In the genomic region with DNA sequence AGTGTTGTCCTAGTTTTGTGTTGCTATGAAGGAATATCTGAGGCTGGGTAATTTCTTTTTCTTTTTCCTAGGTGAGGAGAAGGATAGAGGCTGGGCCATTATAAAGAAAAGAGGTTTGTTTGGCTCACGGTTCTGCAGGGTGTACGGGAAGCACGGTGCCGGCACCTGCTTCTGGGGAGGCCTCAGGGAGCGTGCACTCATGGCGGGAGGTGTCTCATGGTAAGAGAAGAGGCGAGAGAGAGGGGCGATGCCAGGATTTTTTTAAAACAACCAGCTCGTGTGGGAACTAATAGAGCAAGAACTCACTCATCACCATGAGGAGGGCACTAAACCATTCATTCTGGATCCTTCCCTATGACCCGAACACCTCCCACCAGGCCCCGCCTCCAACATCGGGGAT, we compare ENCODE assay signal across 19 cellular contexts. TPM values are rescaled to one million over a fixed set of nuclear protein-coding genes. Genes with fewer than 3 reads are reported as not detected.
DNase-seq lines count a peak whose midpoint lies in the region; ATAC-seq and TF ChIP-seq lines count a peak whose summit lies in the region.
"Had no signal": no experiment of that assay in that cellular context is flagged by ENCODE, and none has a peak within 500 bp of the region (broad histone marks: within the 10 kb centered on the region; RNA-seq: fewer than 3 reads in every experiment).

No MANE protein-coding gene starts in this region.

- H3K36me3 ChIP-seq in right atrium auricular region: no peaks in the 10 kb centered on the region
- no peaks in the 10 kb centered on the region for H3K36me3 ChIP-seq in upper lobe of right lung

- H3K27me3 ChIP-seq in right atrium auricular region (no peaks in the 10 kb centered on the region), upper lobe of right lung (peaks cover 9% of the 10 kb centered on the region)

- ATAC-seq in T-helper 17 cell (no peak), upper lobe of right lung (no peak)
- no peak for ATAC-seq in activated CD8-positive, alpha-beta T cell treated with anti-CD3 and anti-CD28 coated beads for 36 hours

- peaks cover 2% of the 10 kb centered on the region for H3K36me3 Mint-ChIP-seq in T-helper 17 cell (ENCODE audit: low read depth)
- H3K36me3 Mint-ChIP-seq in activated CD8-positive, alpha-beta T cell treated with anti-CD3 and anti-CD28 coated beads for 36 hours (ENCODE audit: low read depth): no peaks in the 10 kb centered on the region
- H3K36me3 Mint-ChIP-seq: CD8-positive, alpha-beta memory T cell had no signal

- peak overlapping the region; percentile 25 for H3K4me3 Mint-ChIP-seq in T-helper 17 cell
- no peak overlapping the region for H3K4me3 Mint-ChIP-seq in activated CD8-positive, alpha-beta T cell treated with anti-CD3 and anti-CD28 coated beads for 36 hours
- H3K4me3 Mint-ChIP-seq: HFFc6 had no signal

- H3K9me3 Mint-ChIP-seq in activated CD8-positive, alpha-beta T cell treated with anti-CD3 and anti-CD28 coated beads for 36 hours: no peaks in the 10 kb centered on the region
- H3K9me3 Mint-ChIP-seq: CD8-positive, alpha-beta memory T cell; HFFc6 had no signal

- peak; percentile 22 for DNase-seq in cardiac septum (ENCODE audit: low spot score)
- no peak for DNase-seq in right atrium auricular region (ENCODE audit: low spot score)
- no peak for DNase-seq in T-helper 17 cell
- peak; percentile 57 for DNase-seq in mesenteric fat pad (ENCODE audit: low spot score)
- peak; percentile 23 for DNase-seq in upper lobe of right lung
- DNase-seq in DMS53 treated with DMSO at 0.1 percent for 48 hours (lab: John Stamatoyannopoulos, UW; ENCODE audit: unreplicated experiment): no peak
- DNase-seq in activated CD8-positive, alpha-beta T cell treated with anti-CD3 and anti-CD28 coated beads for 36 hours: no peak
- DNase-seq: ACHN; CD8-positive, alpha-beta memory T cell; EL; HFFc6; KBM-7; NCI-H1092; NCI-H1694; NCI-H2107; NCI-H226; NCI-H526 treated with DMSO at 0.1 percent for 48 hours had no signal

- H3K4me1 Mint-ChIP-seq in T-helper 17 cell: peaks cover 7% of the 10 kb centered on the region
- H3K4me1 Mint-ChIP-seq in activated CD8-positive, alpha-beta T cell treated with anti-CD3 and anti-CD28 coated beads for 36 hours (ENCODE audit: low read depth): peaks cover 9% of the 10 kb centered on the region

- H3K27ac ChIP-seq in right atrium auricular region (no peak overlapping the region), upper lobe of right lung (no peak overlapping the region)
- H3K27ac ChIP-seq: HL-60 had no signal

- POLR2A ChIA-PET in activated CD8-positive, alpha-beta T cell treated with anti-CD3 and anti-CD28 coated beads for 36 hours (lab: Charles Lee): no interaction called here

- CTCF ChIA-PET in activated CD8-positive, alpha-beta T cell treated with anti-CD3 and anti-CD28 coated beads for 36 hours (lab: Charles Lee): interaction anchor here (1.0 to 4.2 kb wide), 11 partner anchors 9 to 336 kb away, joined by 3 to 61 read pairs (median 6); partner anchors contain the start of genes LKAAEAR1, OPRL1 and RGS19

- no peak overlapping the region for H3K27ac Mint-ChIP-seq in T-helper 17 cell
- no peak overlapping the region for H3K27ac Mint-ChIP-seq in activated CD8-positive, alpha-beta T cell treated with anti-CD3 and anti-CD28 coated beads for 36 hours
- H3K27ac Mint-ChIP-seq: HFFc6 had no signal

- intact Hi-C loops in cardiac septum (cut with DNase I): loop anchor here (5.0 kb wide), 1 partner anchor 584 kb away; the partner anchor contains the start of gene PTK6
- intact Hi-C loops in upper lobe of right lung (cut with DNase I): no loop called here
- intact Hi-C loops in activated CD8-positive, alpha-beta T cell treated with anti-CD3 and anti-CD28 coated beads for 36 hours (cut with micrococcal nuclease): loop anchor here (5.0 kb wide), 1 partner anchor 39 kb away; the partner anchor contains the start of genes LKAAEAR1 and OPRL1

- H3K4me3 ChIP-seq in right atrium auricular region: no peak overlapping the region
- H3K4me3 ChIP-seq in upper lobe of right lung: no peak overlapping the region

- TF ChIP-seq CTCF in right atrium auricular region (IDR thresholded peaks at IDR 0.05) (no peak), upper lobe of right lung (IDR thresholded peaks at IDR 0.05) (no peak)
- no peak for TF ChIP-seq CTCF in activated CD8-positive, alpha-beta T cell treated with anti-CD3 and anti-CD28 coated beads for 36 hours (IDR thresholded peaks at IDR 0.05)

- H3K27me3 Mint-ChIP-seq in T-helper 17 cell: peaks cover 11% of the 10 kb centered on the region
- H3K27me3 Mint-ChIP-seq in activated CD8-positive, alpha-beta T cell treated with anti-CD3 and anti-CD28 coated beads for 36 hours: peaks cover 7% of the 10 kb centered on the region

- H3K9me3 ChIP-seq in right atrium auricular region (no peaks in the 10 kb centered on the region), T-helper 17 cell (ENCODE audit: control insufficient read depth, low read length, poor library complexity, severe bottlenecking) (no peaks in the 10 kb centered on the region), upper lobe of right lung (no peaks in the 10 kb centered on the region)

- H3K4me1 ChIP-seq in right atrium auricular region (peaks cover 0 to 8% of the 10 kb centered on the region in 2 donors), upper lobe of right lung (no peaks in the 10 kb centered on the region)

RNA-seq across cellular contexts. Expression of gene NPBWR2, which starts 14.2 kb away (rescaled TPM):
- not detected for total RNA-seq in cardiac septum
- not detected for total RNA-seq in right atrium auricular region
- total RNA-seq in T-helper 17 cell: not detected
- total RNA-seq in mesenteric fat pad: not detected
- total RNA-seq in upper lobe of right lung: not detected
- total RNA-seq in activated CD8-positive, alpha-beta T cell treated with anti-CD3 and anti-CD28 coated beads for 36 hours: not detected
- total RNA-seq: CD8-positive, alpha-beta memory T cell; H1; HFFc6 had no signal

RNA-seq across cellular contexts. Expression of gene LKAAEAR1, which starts 37.4 kb away (rescaled TPM):
- total RNA-seq in cardiac septum: not detected
- total RNA-seq in right atrium auricular region: not detected
- total RNA-seq in T-helper 17 cell: not detected
- total RNA-seq in mesenteric fat pad: not detected
- total RNA-seq in upper lobe of right lung: not detected
- total RNA-seq in activated CD8-positive, alpha-beta T cell treated with anti-CD3 and anti-CD28 coated beads for 36 hours: under 1 TPM; 0.43 TPM
- total RNA-seq: HFFc6 had no signal

RNA-seq across cellular contexts. Expression of gene OPRL1, which starts 41.7 kb away (rescaled TPM):
- total RNA-seq in cardiac septum (0.48 TPM), right atrium auricular region (1 to 10 TPM in 1 of 2 donors, under 1 TPM in 1; 0.75 to 1.4 TPM), T-helper 17 cell (1 to 10 TPM; 1.4 to 2.7 TPM), mesenteric fat pad (1.3 TPM), upper lobe of right lung (1.9 TPM)
- under 1 TPM; 0.61 to 0.63 TPM for total RNA-seq in activated CD8-positive, alpha-beta T cell treated with anti-CD3 and anti-CD28 coated beads for 36 hours

RNA-seq across cellular contexts. Expression of gene RGS19, which starts 42.3 kb away (rescaled TPM):
- total RNA-seq in cardiac septum: 3.1 TPM
- 10 to 100 TPM in 1 of 2 donors, 1 to 10 TPM in 1; 7.8 to 14.1 TPM for total RNA-seq in right atrium auricular region
- total RNA-seq in T-helper 17 cell: 10 to 100 TPM; 42.8 to 50.9 TPM
- 29.0 TPM for total RNA-seq in mesenteric fat pad
- total RNA-seq in upper lobe of right lung: 40.8 TPM
- total RNA-seq in activated CD8-positive, alpha-beta T cell treated with anti-CD3 and anti-CD28 coated beads for 36 hours: 10 to 100 TPM; 42.5 to 44.1 TPM

RNA-seq across cellular contexts. Expression of gene MYT1, which starts 42.7 kb away (rescaled TPM):
- total RNA-seq in cardiac septum (not detected), right atrium auricular region (under 1 TPM in 1 of 2 donors, not detected in 1; 0.15 TPM), T-helper 17 cell (not detected), mesenteric fat pad (not detected), upper lobe of right lung (0.12 TPM)
- total RNA-seq in activated CD8-positive, alpha-beta T cell treated with anti-CD3 and anti-CD28 coated beads for 36 hours: not detected
- total RNA-seq: HFFc6 had no signal

Comparison
In these comparisons a context has a peak if more than half of its experiments do, and no peak if none do; other contexts are left out.
1. DNase-seq: peak in cardiac septum (single experiment), mesenteric fat pad (single experiment) and upper lobe of right lung (single experiment); none in right atrium auricular region (single experiment), T-helper 17 cell (0 of 3), DMS53 treated with DMSO at 0.1 percent for 48 hours (single experiment) and activated CD8-positive, alpha-beta T cell treated with anti-CD3 and anti-CD28 coated beads for 36 hours (single experiment).